11 cellular contexts compared by ENCODE assay signal in the genomic region with DNA sequence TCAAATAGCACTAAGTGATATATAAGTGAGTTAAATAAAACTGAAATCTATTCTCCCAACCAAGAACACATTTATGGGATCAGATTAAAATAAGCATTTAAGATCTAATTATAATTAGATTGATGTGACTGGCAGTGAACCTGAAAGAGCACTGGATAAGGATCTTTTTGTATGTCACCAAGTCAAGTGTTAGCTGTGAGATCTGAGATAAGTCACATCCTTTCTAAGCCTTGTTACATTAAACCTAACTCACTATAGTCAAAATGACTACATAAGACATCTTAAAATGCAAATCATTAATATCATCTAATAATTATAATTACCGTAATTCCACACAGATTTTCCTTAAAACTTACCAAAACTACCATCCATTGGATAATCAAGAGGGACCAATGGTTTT. TPM values are rescaled to one million over a fixed set of nuclear protein-coding genes. Genes with fewer than 3 reads are reported as not detected.
DNase-seq lines count a peak whose midpoint lies in the region; ATAC-seq and TF ChIP-seq lines count a peak whose summit lies in the region.
"Had no signal": no experiment of that assay in that cellular context is flagged by ENCODE, and none has a peak within 500 bp of the region (broad histone marks: within the 10 kb centered on the region; RNA-seq: fewer than 3 reads in every experiment).

No MANE protein-coding gene starts in this region.

- DNase-seq in CD8-positive, alpha-beta memory T cell, result no peak
- no peak for DNase-seq in Jurkat, Clone E6-1 (ENCODE audit: low read depth, low spot score)
- no peak for DNase-seq in adipocyte (ENCODE audit: low read depth)
- no peak for DNase-seq in mesothelial cell of epicardium (ENCODE audit: low spot score in 2 of 2, unreplicated experiment in 2 of 2)
- DNase-seq: NCI-H748 treated with DMSO at 0.1 percent for 48 hours had no signal

- peaks cover 5% of the 10 kb centered on the region for H3K4me1 ChIP-seq in CD8-positive, alpha-beta memory T cell (ENCODE audit: insufficient read depth, low read length)
- H3K4me1 ChIP-seq in adipocyte (ENCODE audit: control insufficient read depth, insufficient read depth, low read length), result peaks cover 28% of the 10 kb centered on the region

- CTCF ChIA-PET in CD8-positive, alpha-beta memory T cell (lab: Charles Lee), result no interaction called here

- H3K36me3 Mint-ChIP-seq in CD8-positive, alpha-beta memory T cell, result peaks cover 0 to 27% (median 0%) of the 10 kb centered on the region in 3 donors
- H3K36me3 Mint-ChIP-seq in mesothelial cell of epicardium, result no peaks in the 10 kb centered on the region

- H3K4me3 ChIP-seq in CD8-positive, alpha-beta memory T cell (ENCODE audit: low read length), result peak overlapping the region; percentile 83
- peak overlapping the region; percentile 81 for H3K4me3 ChIP-seq in Jurkat, Clone E6-1 (ENCODE audit: low read length)
- H3K4me3 ChIP-seq in adipocyte (ENCODE audit: low read length), result peak overlapping the region; percentile 84

- peak overlapping the region; percentile 57 for H3K27ac ChIP-seq in CD8-positive, alpha-beta memory T cell (ENCODE audit: low read depth, low read length)
- H3K27ac ChIP-seq: coronary artery had no signal

- ATAC-seq in HG03159 (IDR thresholded peaks at IDR 0.05; ENCODE audit: unreplicated experiment) (no peak), HG02885 (IDR thresholded peaks at IDR 0.05; ENCODE audit: poor library complexity, unreplicated experiment) (no peak), GM19351 (IDR thresholded peaks at IDR 0.05; ENCODE audit: unreplicated experiment) (no peak), HG03378 (IDR thresholded peaks at IDR 0.05; ENCODE audit: unreplicated experiment) (no peak)
- ATAC-seq: left lobe of liver had no signal

- H3K4me1 Mint-ChIP-seq in CD8-positive, alpha-beta memory T cell, result peaks cover 17 to 43% (median 26%) of the 10 kb centered on the region in 3 donors
- H3K4me1 Mint-ChIP-seq in mesothelial cell of epicardium, result peaks cover 12% of the 10 kb centered on the region

- H3K9ac ChIP-seq in adipocyte (ENCODE audit: low read length), result peak overlapping the region; percentile 80

- H3K36me3 ChIP-seq in CD8-positive, alpha-beta memory T cell (ENCODE audit: insufficient read depth, low read length), result no peaks in the 10 kb centered on the region
- H3K36me3 ChIP-seq in adipocyte (ENCODE audit: control insufficient read depth, insufficient read depth, low read length, severe bottlenecking), result peaks cover 16% of the 10 kb centered on the region

- H3K27me3 Mint-ChIP-seq in CD8-positive, alpha-beta memory T cell, result peaks cover 0 to 2% of the 10 kb centered on the region in 2 donors
- H3K27me3 Mint-ChIP-seq in mesothelial cell of epicardium (ENCODE audit: low read depth), result no peaks in the 10 kb centered on the region

- H3K27me3 ChIP-seq in CD8-positive, alpha-beta memory T cell (ENCODE audit: insufficient read depth, low read length, poor library complexity, severe bottlenecking), result no peaks in the 10 kb centered on the region
- H3K27me3 ChIP-seq in adipocyte (replicated peaks; ENCODE audit: control insufficient read depth, insufficient read depth, low read length), result no peaks in the 10 kb centered on the region

- POLR2A ChIA-PET in CD8-positive, alpha-beta memory T cell (lab: Charles Lee), result no interaction called here

- no peaks in the 10 kb centered on the region for H3K9me3 ChIP-seq in CD8-positive, alpha-beta memory T cell (ENCODE audit: low read length)
- H3K9me3 ChIP-seq in adipocyte (ENCODE audit: control insufficient read depth, low read length), result no peaks in the 10 kb centered on the region

- H3K4me3 Mint-ChIP-seq in CD8-positive, alpha-beta memory T cell, result peak overlapping the region; percentile 18 to 95 (median 89)
- H3K4me3 Mint-ChIP-seq in mesothelial cell of epicardium, result peak overlapping the region; percentile 95

- peak overlapping the region in 3 of 8 donors; percentile 37 to 95 (median 92) for H3K27ac Mint-ChIP-seq in CD8-positive, alpha-beta memory T cell
- H3K27ac Mint-ChIP-seq in mesothelial cell of epicardium, result no peak overlapping the region

- TF ChIP-seq CTCF in mesothelial cell of epicardium (IDR thresholded peaks at IDR 0.05; ENCODE audit: unreplicated experiment), result no peak

- H3K9me3 Mint-ChIP-seq in CD8-positive, alpha-beta memory T cell, result no peaks in the 10 kb centered on the region
- H3K9me3 Mint-ChIP-seq in mesothelial cell of epicardium, result no peaks in the 10 kb centered on the region

RNA-seq across cellular contexts. Expression of a gene that starts 1.6 kb away (rescaled TPM):
- 10 to 100 TPM; 72.1 to 73.5 TPM for total RNA-seq in CD8-positive, alpha-beta memory T cell
- 0.28 TPM for polyA plus RNA-seq in CD8-positive, alpha-beta memory T cell
- polyA plus RNA-seq in Jurkat, Clone E6-1 (2012; ENCODE audit: insufficient read depth, insufficient read length), result 109 TPM
- 17.5 to 18.7 TPM (median 18.6 TPM) in 3 replicates for total RNA-seq in mesothelial cell of epicardium

RNA-seq across cellular contexts. Expression of a gene that starts 20.9 kb away (rescaled TPM):
- 10 to 100 TPM; 72.2 to 72.9 TPM for total RNA-seq in CD8-positive, alpha-beta memory T cell
- polyA plus RNA-seq in CD8-positive, alpha-beta memory T cell, result 41.7 TPM
- polyA plus RNA-seq in Jurkat, Clone E6-1 (2012; ENCODE audit: insufficient read depth, insufficient read length), result 120 TPM
- 29.8 to 33.5 TPM (median 30.0 TPM) in 3 replicates for total RNA-seq in mesothelial cell of epicardium

RNA-seq across cellular contexts. Expression of a gene that starts 48.2 kb away (rescaled TPM):
- total RNA-seq in CD8-positive, alpha-beta memory T cell, result 10 to 100 TPM; 23.3 to 23.4 TPM
- 10.8 TPM for polyA plus RNA-seq in CD8-positive, alpha-beta memory T cell
- 22.6 TPM for polyA plus RNA-seq in Jurkat, Clone E6-1 (2012; ENCODE audit: insufficient read depth, insufficient read length)
- 19.8 to 21.2 TPM (median 20.0 TPM) in 3 replicates for total RNA-seq in mesothelial cell of epicardium

RNA-seq across cellular contexts. Expression of a gene that starts 57.1 kb away (rescaled TPM):
- total RNA-seq in CD8-positive, alpha-beta memory T cell, result under 1 TPM; 0.44 to 0.47 TPM
- polyA plus RNA-seq in CD8-positive, alpha-beta memory T cell, result 0.23 TPM
- not detected for polyA plus RNA-seq in Jurkat, Clone E6-1 (2012; ENCODE audit: insufficient read depth, insufficient read length)
- not detected in 3 replicates for total RNA-seq in mesothelial cell of epicardium
- total RNA-seq: left lobe of liver had no signal
